1 cellular context compared by ENCODE assay signal in genomic region chr7:22895491-22895890, GRCh38.
TF ChIP-seq lines count a peak whose summit lies in the region.

No MANE protein-coding gene starts in this region.

TF ChIP-seq in IMR-90, 13 proteins besides CTCF, POLR2A, EP300 and RAD21 (continued from another document):
- no peak for TF ChIP-seq RCOR1 (IDR thresholded peaks at IDR 0.05; ENCODE audit: insufficient replicate concordance, low read length)
- TF ChIP-seq BHLHE40 (IDR thresholded peaks at IDR 0.05; ENCODE audit: low read depth, low read length): no peak
